In genomic region chr1:1001057-1001630, GRCh38 we compare ENCODE assay signal across 1 cellular context.
TF ChIP-seq lines count a peak whose summit lies in the region.

No MANE protein-coding gene starts in this region.

TF ChIP-seq in K562, 482 proteins besides CTCF, POLR2A, EP300 and RAD21 (continues in another document):
- no peak for TF ChIP-seq TAF1 (IDR thresholded peaks at IDR 0.05; ENCODE audit: control insufficient read depth, extremely low read depth, insufficient read depth, low read length, severe bottlenecking)
- peak; percentile 12; the same call in 1 of the 2 replicates for TF ChIP-seq CREB3L1 (IDR thresholded peaks at IDR 0.05; ENCODE audit: borderline replicate concordance, low read depth)
- TF ChIP-seq MNT (conservative IDR thresholded peaks at IDR 0.05), result peak; percentile 76 to 84; a peak in 3 of 4 replicates
- no peak for TF ChIP-seq C11orf30 (IDR thresholded peaks at IDR 0.05; ENCODE audit: low read depth)
- TF ChIP-seq SMARCE1 (IDR thresholded peaks at IDR 0.05), result peak; percentile 18; the same call in 1 of the 2 replicates
- no peak for TF ChIP-seq ZNF280A (IDR thresholded peaks at IDR 0.05; ENCODE audit: low read depth, partially characterized antibody)
- TF ChIP-seq CHD4 (IDR thresholded peaks at IDR 0.05; ENCODE audit: insufficient read depth, insufficient replicate concordance, low read depth, low read length, poor library complexity, severe bottlenecking), result peak; percentile 40
- no peak for TF ChIP-seq TFAM (CRISPR knock-in tag; conservative IDR thresholded peaks at IDR 0.05)
- peak in 1 of 2 experiments; percentile 10; a peak in 1 of 4 replicates for TF ChIP-seq TEAD1 (CRISPR knock-in tag; IDR thresholded peaks at IDR 0.05)
- no peak for TF ChIP-seq HEY1 (CRISPR knock-in tag; IDR thresholded peaks at IDR 0.05; ENCODE audit: borderline replicate concordance)
- peak; percentile 81; the same call in 1 of the 2 replicates for TF ChIP-seq EP400 (IDR thresholded peaks at IDR 0.05)
- TF ChIP-seq BDP1 (IDR thresholded peaks at IDR 0.05; ENCODE audit: insufficient read depth, insufficient read length), result no peak
- no peak for TF ChIP-seq FOXM1 (IDR thresholded peaks at IDR 0.05; ENCODE audit: low read depth)
- no peak for TF ChIP-seq FOXM1 (CRISPR knock-in tag; IDR thresholded peaks at IDR 0.05; ENCODE audit: low read depth)
- no peak for TF ChIP-seq DNMT1 (IDR thresholded peaks at IDR 0.05)
- no peak for TF ChIP-seq SAFB2 (IDR thresholded peaks at IDR 0.05; ENCODE audit: borderline replicate concordance, low read depth, low read length, severe bottlenecking)
- no peak for TF ChIP-seq HMGN3 (IDR thresholded peaks at IDR 0.05; ENCODE audit: borderline replicate concordance, extremely low read depth, insufficient read length, low read depth, low read length)
- peak; percentile 55; the same call in 1 of the 2 replicates for TF ChIP-seq ZBTB7A (IDR thresholded peaks at IDR 0.05; ENCODE audit: borderline replicate concordance, control insufficient read depth, low read depth, low read length)
- TF ChIP-seq ESRRB (CRISPR knock-in tag; IDR thresholded peaks at IDR 0.05; ENCODE audit: borderline replicate concordance), result no peak
- no peak for TF ChIP-seq RFX1 (IDR thresholded peaks at IDR 0.05)
- no peak for TF ChIP-seq ZNF384 (IDR thresholded peaks at IDR 0.05; ENCODE audit: low read depth, low read length)
- no peak for TF ChIP-seq ETV6 (IDR thresholded peaks at IDR 0.05; ENCODE audit: borderline replicate concordance in 1 of 2, low read depth in 2 of 2, low read length in 1 of 2)
- no peak; the same call in none of the 2 replicates for TF ChIP-seq ETV6 (CRISPR knock-in tag; IDR thresholded peaks at IDR 0.05; ENCODE audit: borderline replicate concordance)
- peak; percentile 95; the same call in 1 of the 2 replicates for TF ChIP-seq AFF4 (CRISPR knock-in tag; IDR thresholded peaks at IDR 0.05)
- TF ChIP-seq ZNF316 (IDR thresholded peaks at IDR 0.05), result no peak
- TF ChIP-seq ZMIZ1 (IDR thresholded peaks at IDR 0.05; ENCODE audit: low read depth in 2 of 2, low read length in 2 of 2), result no peak
- TF ChIP-seq SMAD1 (IDR thresholded peaks at IDR 0.05; ENCODE audit: low read depth, low read length, partially characterized antibody), result no peak
- 0 out of 2 replicates have a peak, but pooled peaks have one; percentile 12 for TF ChIP-seq NBN (IDR thresholded peaks at IDR 0.05; ENCODE audit: low read depth)
- no peak for TF ChIP-seq NONO (IDR thresholded peaks at IDR 0.05; ENCODE audit: low read depth in 2 of 2, low read length in 1 of 2)
- no peak for TF ChIP-seq CHAMP1 (IDR thresholded peaks at IDR 0.05)
- TF ChIP-seq FIP1L1 (IDR thresholded peaks at IDR 0.05; ENCODE audit: low read depth, low read length, poor library complexity, severe bottlenecking), result no peak
- TF ChIP-seq STAT5B (CRISPR knock-in tag; IDR thresholded peaks at IDR 0.05), result no peak
- TF ChIP-seq ZNF717 (CRISPR knock-in tag; IDR thresholded peaks at IDR 0.05), result no peak
- no peak for TF ChIP-seq RBM34 (IDR thresholded peaks at IDR 0.05; ENCODE audit: borderline replicate concordance, insufficient read depth, low read length)
- no peak for TF ChIP-seq RBM25 (IDR thresholded peaks at IDR 0.05; ENCODE audit: low read depth, low read length, severe bottlenecking)
- TF ChIP-seq NCOA6 (IDR thresholded peaks at IDR 0.05), result no peak
- no peak for TF ChIP-seq GMEB1 (CRISPR knock-in tag; IDR thresholded peaks at IDR 0.05)
- TF ChIP-seq POLR2H (tag; IDR thresholded peaks at IDR 0.05; ENCODE audit: low read depth), result no peak
- no peak for TF ChIP-seq SMAD2 (IDR thresholded peaks at IDR 0.05; ENCODE audit: low read depth, low read length)
- no peak for TF ChIP-seq NFXL1 (CRISPR knock-in tag; IDR thresholded peaks at IDR 0.05)
- no peak for TF ChIP-seq ZNF644 (tag; IDR thresholded peaks at IDR 0.05; ENCODE audit: low read depth)
- TF ChIP-seq HNRNPL (IDR thresholded peaks at IDR 0.05; ENCODE audit: low read depth, low read length), result no peak
- TF ChIP-seq KHSRP (IDR thresholded peaks at IDR 0.05), result no peak
- TF ChIP-seq HMG20A (CRISPR knock-in tag; conservative IDR thresholded peaks at IDR 0.05), result no peak
- no peak for TF ChIP-seq POLR2AphosphoS5 (IDR thresholded peaks at IDR 0.05; ENCODE audit: control insufficient read depth, insufficient read depth, low read depth, low read length)
- no peak for TF ChIP-seq SMARCA5 (IDR thresholded peaks at IDR 0.05)
- no peak for TF ChIP-seq ARNT (IDR thresholded peaks at IDR 0.05)
- no peak for TF ChIP-seq ZBTB2 (IDR thresholded peaks at IDR 0.05)
